ENCODE assay signal across 12 cellular contexts in the genomic region with DNA sequence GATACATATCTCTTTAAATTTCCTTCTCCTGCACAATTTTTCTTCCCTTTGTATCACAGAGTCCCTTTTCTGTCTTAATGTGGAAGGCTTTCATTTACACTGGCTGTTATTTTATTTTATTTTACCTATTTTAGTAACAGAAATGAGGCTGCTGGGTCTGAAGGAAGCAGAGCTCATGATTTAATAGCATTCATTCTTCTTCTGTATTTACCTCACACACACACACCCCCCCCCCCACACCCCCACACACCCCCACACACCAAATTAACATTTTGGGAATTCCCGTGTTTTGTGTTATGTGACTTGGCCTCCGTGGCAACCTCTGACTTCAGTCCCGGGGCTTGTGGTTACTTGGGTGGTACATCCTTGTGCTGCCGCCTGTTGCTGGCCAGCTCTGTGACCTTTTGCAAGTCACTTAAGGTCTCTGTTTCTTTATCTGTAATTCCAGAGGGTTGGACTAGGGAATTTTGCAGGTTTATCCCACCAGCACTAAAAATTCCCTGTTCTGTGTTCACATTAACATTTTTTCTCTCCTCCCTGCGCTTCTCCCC.
DNase-seq lines count a peak whose midpoint lies in the region; ATAC-seq and TF ChIP-seq lines count a peak whose summit lies in the region.
"Had no signal": no experiment of that assay in that cellular context is flagged by ENCODE, and none has a peak within 500 bp of the region (broad histone marks: within the 10 kb centered on the region; RNA-seq: fewer than 3 reads in every experiment).

No MANE protein-coding gene starts in this region.

- CTCF ChIA-PET in MCF 10A (lab: Yijun Ruan, JAX): no interaction called here

- ATAC-seq in left lobe of liver: no peak

- peak; percentile 47 for DNase-seq in stimulated activated naive CD4-positive, alpha-beta T cell treated with Interleukin-2 at 50 U/mL for 16 hours (lab: John Stamatoyannopoulos, UW)
- DNase-seq in stimulated activated naive CD4-positive, alpha-beta T cell (lab: John Stamatoyannopoulos, UW): no peak
- no peak for DNase-seq in activated T-helper 2 cell treated with anti-CD3 and anti-CD28 coated beads, Interferon-gamma antibody, Interleukin-2, Interleukin-4, amounts not matched to agents 10 μg/mL and 5 μg/mL and 100 μg/mL, durations not matched to agents 14 hours and 24 hours and 36 hours (ENCODE audit: low spot score)
- DNase-seq in immature natural killer cell: peak in 2 of 3 donors; percentile 15 to 26
- no peak for DNase-seq in NCI-H1436 (lab: John Stamatoyannopoulos, UW)
- DNase-seq in MCF 10A (ENCODE audit: unreplicated experiment): no peak
- DNase-seq in NCI-H187 treated with DMSO at 0.1 percent for 48 hours (lab: John Stamatoyannopoulos, UW): no peak
- no peak for DNase-seq in left lobe of liver (ENCODE audit: low spot score)
- DNase-seq: erythroblast, NCI-H1694 treated with DMSO at 0.1 percent for 48 hours had no signal

- H3K4me3 Mint-ChIP-seq in activated T-helper 2 cell treated with anti-CD3 and anti-CD28 coated beads, Interferon-gamma antibody, Interleukin-2, Interleukin-4, amounts not matched to agents 10 μg/mL and 5 μg/mL and 100 μg/mL, durations not matched to agents 14 hours and 24 hours and 36 hours (ENCODE audit: low read depth): no peak overlapping the region
- H3K4me3 Mint-ChIP-seq in immature natural killer cell (no peak overlapping the region), MCF 10A (ENCODE audit: unreplicated experiment) (no peak overlapping the region)
- H3K4me3 Mint-ChIP-seq: CD4-positive, alpha-beta memory T cell; nephron had no signal

- H3K4me1 Mint-ChIP-seq in activated T-helper 2 cell treated with anti-CD3 and anti-CD28 coated beads, Interferon-gamma antibody, Interleukin-2, Interleukin-4, amounts not matched to agents 10 μg/mL and 5 μg/mL and 100 μg/mL, durations not matched to agents 14 hours and 24 hours and 36 hours (ENCODE audit: low read depth): peaks cover 43% of the 10 kb centered on the region
- H3K4me1 Mint-ChIP-seq in immature natural killer cell: peaks cover 3 to 11% of the 10 kb centered on the region in 2 donors
- H3K4me1 Mint-ChIP-seq in MCF 10A (ENCODE audit: insufficient read depth, unreplicated experiment): no peaks in the 10 kb centered on the region

- intact Hi-C loops in activated T-helper 2 cell treated with anti-CD3 and anti-CD28 coated beads, Interferon-gamma antibody, Interleukin-2, Interleukin-4, amounts not matched to agents 10 μg/mL and 5 μg/mL and 100 μg/mL, durations not matched to agents 14 hours and 24 hours and 36 hours (cut with micrococcal nuclease): loop anchor here (1.0 kb wide), 1 partner anchor 23 kb away; no protein-coding TSS in a partner anchor
- intact Hi-C loops in MCF 10A (cut with micrococcal nuclease): no loop called here

- H3K9me3 Mint-ChIP-seq in activated T-helper 2 cell treated with anti-CD3 and anti-CD28 coated beads, Interferon-gamma antibody, Interleukin-2, Interleukin-4, amounts not matched to agents 10 μg/mL and 5 μg/mL and 100 μg/mL, durations not matched to agents 14 hours and 24 hours and 36 hours: no peaks in the 10 kb centered on the region
- no peaks in the 10 kb centered on the region for H3K9me3 Mint-ChIP-seq in immature natural killer cell
- H3K9me3 Mint-ChIP-seq in MCF 10A (ENCODE audit: unreplicated experiment): no peaks in the 10 kb centered on the region
- H3K9me3 Mint-ChIP-seq: CD4-positive, alpha-beta memory T cell; nephron had no signal

- BruUV-seq in MCF 10A (replicated peaks; lab: Mats Ljungman, UMichigan): no TSS peak

- H3K36me3 Mint-ChIP-seq in activated T-helper 2 cell treated with anti-CD3 and anti-CD28 coated beads, Interferon-gamma antibody, Interleukin-2, Interleukin-4, amounts not matched to agents 10 μg/mL and 5 μg/mL and 100 μg/mL, durations not matched to agents 14 hours and 24 hours and 36 hours (ENCODE audit: low read depth): peaks cover 16% of the 10 kb centered on the region
- no peaks in the 10 kb centered on the region for H3K36me3 Mint-ChIP-seq in immature natural killer cell
- no peaks in the 10 kb centered on the region for H3K36me3 Mint-ChIP-seq in MCF 10A (ENCODE audit: insufficient read depth, unreplicated experiment)
- H3K36me3 Mint-ChIP-seq: CD4-positive, alpha-beta memory T cell had no signal

- no peaks in the 10 kb centered on the region for H3K27me3 Mint-ChIP-seq in activated T-helper 2 cell treated with anti-CD3 and anti-CD28 coated beads, Interferon-gamma antibody, Interleukin-2, Interleukin-4, amounts not matched to agents 10 μg/mL and 5 μg/mL and 100 μg/mL, durations not matched to agents 14 hours and 24 hours and 36 hours (ENCODE audit: low read depth)
- H3K27me3 Mint-ChIP-seq in immature natural killer cell (ENCODE audit: low read depth in 3 of 3) (peaks cover 4 to 6% (median 4%) of the 10 kb centered on the region in 3 donors), MCF 10A (ENCODE audit: insufficient read depth, unreplicated experiment) (no peaks in the 10 kb centered on the region)

- peak overlapping the region; percentile 72 for H3K27ac Mint-ChIP-seq in activated T-helper 2 cell treated with anti-CD3 and anti-CD28 coated beads, Interferon-gamma antibody, Interleukin-2, Interleukin-4, amounts not matched to agents 10 μg/mL and 5 μg/mL and 100 μg/mL, durations not matched to agents 14 hours and 24 hours and 36 hours
- H3K27ac Mint-ChIP-seq in immature natural killer cell (peak overlapping the region in 1 of 6 donors; percentile 74), MCF 10A (ENCODE audit: low read depth, unreplicated experiment) (no peak overlapping the region)

- POLR2A ChIA-PET in MCF 10A (lab: Yijun Ruan, JAX): no interaction called here

- TF ChIP-seq CTCF in MCF 10A (IDR thresholded peaks at IDR 0.05; ENCODE audit: unreplicated experiment): no peak

Comparison
In these comparisons a context has a peak if more than half of its experiments do, and no peak if none do; other contexts are left out.
1. DNase-seq: peak in stimulated activated naive CD4-positive, alpha-beta T cell treated with Interleukin-2 at 50 U/mL for 16 hours (single experiment) and immature natural killer cell (2 of 3); none in stimulated activated naive CD4-positive, alpha-beta T cell (0 of 6), activated T-helper 2 cell treated with anti-CD3 and anti-CD28 coated beads, Interferon-gamma antibody, Interleukin-2, Interleukin-4, amounts not matched to agents 10 μg/mL and 5 μg/mL and 100 μg/mL, durations not matched to agents 14 hours and 24 hours and 36 hours (single experiment), NCI-H1436 (single experiment), MCF 10A (single experiment), NCI-H187 treated with DMSO at 0.1 percent for 48 hours (single experiment) and left lobe of liver (single experiment).